1 cellular context compared by ENCODE assay signal in the genomic region with DNA sequence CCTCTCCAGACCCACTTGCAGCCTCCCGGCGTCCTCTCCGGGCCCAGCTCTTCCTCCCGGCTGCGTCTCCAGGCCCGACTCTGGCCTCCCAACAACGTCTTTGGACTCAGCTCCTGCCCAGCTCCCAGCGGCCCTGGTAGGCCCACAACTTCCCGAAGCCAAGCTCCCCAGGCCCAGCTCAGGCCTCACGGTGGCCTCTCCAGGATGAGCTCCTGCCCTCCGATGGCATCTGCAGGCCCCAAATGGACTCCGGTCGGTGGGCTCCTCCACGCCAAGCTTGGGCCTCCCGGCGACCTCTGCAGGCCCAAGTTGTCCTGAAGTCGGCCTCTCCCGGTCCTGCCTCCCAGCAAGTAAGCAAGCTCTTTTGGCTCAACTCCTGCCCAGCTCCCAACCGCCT.
TF ChIP-seq lines count a peak whose summit lies in the region.

No MANE protein-coding gene starts in this region.

TF ChIP-seq in K562, 482 proteins besides CTCF, POLR2A, EP300 and RAD21:
- TF ChIP-seq ZFX (CRISPR knock-in tag; IDR thresholded peaks at IDR 0.05): 0 out of 2 replicates have a peak, but pooled peaks have one; percentile 24
